11 cellular contexts compared by ENCODE assay signal in genomic region chr17:4162775-4163498, GRCh38. TPM values are rescaled to one million over a fixed set of nuclear protein-coding genes. Genes with fewer than 3 reads are reported as not detected.
DNase-seq lines count a peak whose midpoint lies in the region; ATAC-seq and TF ChIP-seq lines count a peak whose summit lies in the region.
"Had no signal": no experiment of that assay in that cellular context is flagged by ENCODE, and none has a peak within 500 bp of the region (broad histone marks: within the 10 kb centered on the region; RNA-seq: fewer than 3 reads in every experiment).

No MANE protein-coding gene starts in this region.

- H3K36me3 Mint-ChIP-seq in brain = peaks cover 54% of the 10 kb centered on the region
- H3K36me3 Mint-ChIP-seq in nephron progenitor cell (ENCODE audit: low read depth) = peaks cover 35% of the 10 kb centered on the region

- peaks cover 26% of the 10 kb centered on the region for H3K4me1 Mint-ChIP-seq in brain
- H3K4me1 Mint-ChIP-seq in nephron progenitor cell = peaks cover 50% of the 10 kb centered on the region

- H3K27me3 Mint-ChIP-seq in brain = no peaks in the 10 kb centered on the region
- H3K27me3 Mint-ChIP-seq in nephron progenitor cell (ENCODE audit: low read depth, poor library complexity) = no peaks in the 10 kb centered on the region

- H3K9me3 Mint-ChIP-seq in brain (no peaks in the 10 kb centered on the region), nephron progenitor cell (no peaks in the 10 kb centered on the region)

- no peak for ATAC-seq in GM19035 (IDR thresholded peaks at IDR 0.05; ENCODE audit: unreplicated experiment)

- DNase-seq in M059J (ENCODE audit: low read depth) = peak; percentile 78
- no peak for DNase-seq in nephron progenitor cell
- no peak for DNase-seq in head of caudate nucleus
- DNase-seq in activated gamma-delta T cell treated with Interleukin-2 at 50 U/mL for 16 hours = no peak
- no peak for DNase-seq in activated T-cell treated with anti-CD3 and anti-CD28 coated beads, Interleukin-2, amount 50 U/mL, for 48 hours
- DNase-seq: colonic mucosa; NCI-H226; stimulated activated CD4-positive, alpha-beta T cell treated with anti-CD3 and anti-CD28 coated beads, Interleukin-4, amount 100 ng/mL, for 24 hours had no signal

- TF ChIP-seq CTCF in C4-2B (conservative IDR thresholded peaks at IDR 0.05) = no peak
- no peak for TF ChIP-seq CTCF in brain (conservative IDR thresholded peaks at IDR 0.05)
- TF ChIP-seq CTCF in nephron progenitor cell (IDR thresholded peaks at IDR 0.05) = no peak

- H3K27ac ChIP-seq in C4-2B = peak overlapping the region; percentile 93
- H3K27ac ChIP-seq: colonic mucosa had no signal

- H3K4me3 Mint-ChIP-seq in brain (no peak overlapping the region), nephron progenitor cell (no peak overlapping the region)

- intact Hi-C loops in head of caudate nucleus (cut with DNase I) = no loop called here

- H3K27ac Mint-ChIP-seq in brain (peak overlapping the region in 4 of 5 experiments; percentile 78 to 94 (median 82)), nephron progenitor cell (peak overlapping the region; percentile 97)

RNA-seq across cellular contexts. Expression of gene CYB5D2, which starts 19.9 kb away (rescaled TPM):
- 5.5 and 6.9 TPM in 2 replicates for total RNA-seq in M059J (2014; rRNA removed; shearing (Covaris generic))
- 39.8 TPM for polyA plus RNA-seq in brain (ENCODE audit: insufficient read depth, low read depth, low replicate concordance)

RNA-seq across cellular contexts. Expression of gene ZZEF1, which starts 20.1 kb away (rescaled TPM):
- total RNA-seq in M059J (2014; rRNA removed; shearing (Covaris generic)) = 10.6 and 15.5 TPM in 2 replicates
- 18.0 TPM for polyA plus RNA-seq in brain (ENCODE audit: insufficient read depth, low read depth, low replicate concordance)
